Comparison of ENCODE assay signal across 19 cellular contexts in genomic region chr4:7880681-7881080, GRCh38. TPM values are rescaled to one million over a fixed set of nuclear protein-coding genes. Genes with fewer than 3 reads are reported as not detected.
DNase-seq lines count a peak whose midpoint lies in the region; ATAC-seq and TF ChIP-seq lines count a peak whose summit lies in the region.
"Had no signal": no experiment of that assay in that cellular context is flagged by ENCODE, and none has a peak within 500 bp of the region (broad histone marks: within the 10 kb centered on the region; RNA-seq: fewer than 3 reads in every experiment).

No MANE protein-coding gene starts in this region.

- peaks cover 3% of the 10 kb centered on the region for H3K4me1 ChIP-seq in endodermal cell (ENCODE audit: control insufficient read depth, insufficient read depth, low read length)
- H3K4me1 ChIP-seq in osteoblast (ENCODE audit: insufficient read depth, low read length): peaks cover 64% of the 10 kb centered on the region

- H3K79me2 ChIP-seq in osteoblast (ENCODE audit: insufficient read depth, low read length): peaks cover 98% of the 10 kb centered on the region

- H3K4me3 ChIP-seq in endodermal cell (ENCODE audit: low read length) (no peak overlapping the region), osteoblast (ENCODE audit: insufficient read depth, low read length) (no peak overlapping the region)
- H3K4me3 ChIP-seq: gastrocnemius medialis, mucosa of descending colon had no signal

- POLR2A ChIA-PET in CD4-positive, alpha-beta T cell (lab: Charles Lee): no interaction called here

- no peak overlapping the region for H3K27ac ChIP-seq in CD4-positive, alpha-beta T cell (ENCODE audit: low read depth, low read length)
- H3K27ac ChIP-seq in endodermal cell (ENCODE audit: low read depth, low read length): no peak overlapping the region
- peak overlapping the region; percentile 80 for H3K27ac ChIP-seq in osteoblast (ENCODE audit: low read depth, low read length)
- H3K27ac ChIP-seq: gastrocnemius medialis, VCaP had no signal

- no peak for ATAC-seq in CD4-positive, alpha-beta T cell (ENCODE audit: poor library complexity)
- ATAC-seq: activated naive CD4-positive, alpha-beta T cell treated with anti-CD3 and anti-CD28 coated beads, Interleukin-2, amount 50 U/mL, for 72 hours; gastrocnemius medialis; mucosa of descending colon; stimulated activated naive CD8-positive, alpha-beta T cell treated with anti-CD3 and anti-CD28 coated beads, Interleukin-15, amount 100 ng/mL, for 72 hours had no signal

- H3K4me3 Mint-ChIP-seq in CD4-positive, alpha-beta T cell: peak overlapping the region; percentile 23
- H3K4me3 Mint-ChIP-seq in endodermal cell: no peak overlapping the region
- H3K4me3 Mint-ChIP-seq: activated CD4-positive, alpha-beta memory T cell treated with anti-CD3 and anti-CD28 coated beads for 36 hours; activated T-cell treated with anti-CD3 and anti-CD28 coated beads, Interleukin-2, amount 50 U/mL, for 24 hours had no signal

- no peak overlapping the region for H3K4me2 ChIP-seq in osteoblast (ENCODE audit: insufficient read depth, low read length)

- H3K4me1 Mint-ChIP-seq in CD4-positive, alpha-beta T cell (ENCODE audit: low read depth): peaks cover 68% of the 10 kb centered on the region
- peaks cover 15% of the 10 kb centered on the region for H3K4me1 Mint-ChIP-seq in endodermal cell

- peak overlapping the region; percentile 18 for H3K27ac Mint-ChIP-seq in CD4-positive, alpha-beta T cell
- no peak overlapping the region for H3K27ac Mint-ChIP-seq in endodermal cell
- H3K27ac Mint-ChIP-seq: activated CD4-positive, alpha-beta memory T cell treated with anti-CD3 and anti-CD28 coated beads for 36 hours; activated T-cell treated with anti-CD3 and anti-CD28 coated beads, Interleukin-2, amount 50 U/mL, for 24 hours had no signal

- H2AFZ ChIP-seq in osteoblast (ENCODE audit: low read length): no peak overlapping the region

- no peaks in the 10 kb centered on the region for H3K9me3 Mint-ChIP-seq in CD4-positive, alpha-beta T cell
- H3K9me3 Mint-ChIP-seq in endodermal cell: no peaks in the 10 kb centered on the region
- H3K9me3 Mint-ChIP-seq: activated CD4-positive, alpha-beta memory T cell treated with anti-CD3 and anti-CD28 coated beads for 36 hours; activated naive CD4-positive, alpha-beta T cell treated with anti-CD3 and anti-CD28 coated beads, Interleukin-2, amount 50 U/mL, for 72 hours; activated T-cell treated with anti-CD3 and anti-CD28 coated beads, Interleukin-2, amount 50 U/mL, for 24 hours; stimulated activated naive CD8-positive, alpha-beta T cell treated with anti-CD3 and anti-CD28 coated beads, Interleukin-15, amount 100 ng/mL, for 72 hours had no signal

- H3K36me3 Mint-ChIP-seq in CD4-positive, alpha-beta T cell (ENCODE audit: low read depth): no peaks in the 10 kb centered on the region
- peaks cover 2% of the 10 kb centered on the region for H3K36me3 Mint-ChIP-seq in endodermal cell (ENCODE audit: low read depth)
- H3K36me3 Mint-ChIP-seq: activated CD4-positive, alpha-beta memory T cell treated with anti-CD3 and anti-CD28 coated beads for 36 hours had no signal

- CTCF ChIA-PET in CD4-positive, alpha-beta T cell (lab: Charles Lee): no interaction called here

- no peaks in the 10 kb centered on the region for H3K27me3 Mint-ChIP-seq in CD4-positive, alpha-beta T cell
- no peaks in the 10 kb centered on the region for H3K27me3 Mint-ChIP-seq in endodermal cell (ENCODE audit: insufficient read depth)
- H3K27me3 Mint-ChIP-seq: activated CD4-positive, alpha-beta memory T cell treated with anti-CD3 and anti-CD28 coated beads for 36 hours; activated T-cell treated with anti-CD3 and anti-CD28 coated beads, Interleukin-2, amount 50 U/mL, for 24 hours had no signal

- H3K27me3 ChIP-seq in CD4-positive, alpha-beta T cell (ENCODE audit: control insufficient read depth, insufficient read depth, low read length): no peaks in the 10 kb centered on the region
- H3K27me3 ChIP-seq in endodermal cell (ENCODE audit: control insufficient read depth, insufficient read depth, low read length, poor library complexity, severe bottlenecking) (no peaks in the 10 kb centered on the region), osteoblast (ENCODE audit: insufficient read depth, low read length) (no peaks in the 10 kb centered on the region)
- H3K27me3 ChIP-seq: gastrocnemius medialis had no signal

- 87 to 100% methylated on average over 5 to 7 of the region's 7 CpGs for WGBS in endodermal cell (ENCODE audit: insufficient coverage in 1 of 2, insufficient read length in 1 of 2), 2 experiments

- H3K36me3 ChIP-seq in endodermal cell (ENCODE audit: control insufficient read depth, insufficient read depth, low read length) (peaks cover 5% of the 10 kb centered on the region), osteoblast (ENCODE audit: insufficient read depth, low read length) (peaks cover 10% of the 10 kb centered on the region)
- H3K36me3 ChIP-seq: gastrocnemius medialis had no signal

- peaks cover 15% of the 10 kb centered on the region for H4K20me1 ChIP-seq in osteoblast (ENCODE audit: insufficient read depth, low read length)

- intact Hi-C loops in CD4-positive, alpha-beta T cell (cut with DNase I, micrococcal nuclease): no loop called here

- H3K9ac ChIP-seq in endodermal cell (ENCODE audit: extremely low read depth, low read length, poor library complexity, severe bottlenecking): no peak overlapping the region

- no peak for TF ChIP-seq CTCF in CD4-positive, alpha-beta T cell (IDR thresholded peaks at IDR 0.05)
- no peak for TF ChIP-seq CTCF in endodermal cell (conservative IDR thresholded peaks at IDR 0.05)
- TF ChIP-seq CTCF in osteoblast (IDR thresholded peaks at IDR 0.05; ENCODE audit: extremely low read depth, low read depth, low read length): no peak

- DNase-seq in CD4-positive, alpha-beta T cell: no peak
- peak; percentile 64 for DNase-seq in M059J (ENCODE audit: low read depth)
- peak; percentile 45 for DNase-seq in endodermal cell
- no peak for DNase-seq in osteoblast (ENCODE audit: insufficient read length, low spot score, missing footprints)
- DNase-seq in Ammon's horn (ENCODE audit: low spot score): no peak
- no peak for DNase-seq in T-helper 9 cell
- no peak for DNase-seq in NCI-H2171 treated with DMSO at 0.1 percent for 48 hours (lab: John Stamatoyannopoulos, UW)
- DNase-seq: activated CD4-positive, alpha-beta memory T cell treated with anti-CD3 and anti-CD28 coated beads for 36 hours; activated T-cell treated with anti-CD3 and anti-CD28 coated beads, Interleukin-2, amount 50 U/mL, for 24 hours; cortex of kidney; DMS53; gastrocnemius medialis; left cardiac atrium; mucosa of descending colon; NCI-H146; NCI-H345; stimulated activated naive CD8-positive, alpha-beta T cell treated with anti-CD3 and anti-CD28 coated beads, Interleukin-15, amount 100 ng/mL, for 72 hours had no signal

- H3K9me3 ChIP-seq in CD4-positive, alpha-beta T cell (ENCODE audit: control insufficient read depth, low read length): no peaks in the 10 kb centered on the region
- H3K9me3 ChIP-seq in endodermal cell (ENCODE audit: control insufficient read depth, low read length) (peaks cover 8% of the 10 kb centered on the region), osteoblast (ENCODE audit: low read depth, low read length) (no peaks in the 10 kb centered on the region)
- H3K9me3 ChIP-seq: gastrocnemius medialis, mucosa of descending colon had no signal

RNA-seq across cellular contexts. Expression of gene AFAP1, which starts 59.0 kb away (rescaled TPM):
- 10 to 100 TPM in 1 of 2 experiments, 1 to 10 TPM in 1; 9.8 to 10.9 TPM for total RNA-seq in CD4-positive, alpha-beta T cell
- 38.8 and 53.8 TPM in 2 replicates for total RNA-seq in M059J (2014; rRNA removed; shearing (Covaris generic))
- total RNA-seq in endodermal cell (10 to 100 TPM; 18.2 to 22.5 TPM), osteoblast (101 and 106 TPM in 2 replicates)
- 24.1 TPM for polyA plus RNA-seq in endodermal cell (2013, experiment 1 of 2)
- polyA plus RNA-seq in endodermal cell (2013, experiment 2 of 2): 22.7 TPM

Comparison
In these comparisons a context has a peak if more than half of its experiments do, and no peak if none do; other contexts are left out.
1. DNase-seq: peak in M059J (single experiment) and endodermal cell (single experiment); none in CD4-positive, alpha-beta T cell (0 of 10), osteoblast (single experiment), Ammon's horn (single experiment), T-helper 9 cell (single experiment) and NCI-H2171 treated with DMSO at 0.1 percent for 48 hours (single experiment).